In genomic region chr17:27430882-27431491, GRCh38 we compare ENCODE assay signal across 8 cellular contexts. TPM values are rescaled to one million over a fixed set of nuclear protein-coding genes. Genes with fewer than 3 reads are reported as not detected.
A peak's percentile ranks its signal among the peaks of the same experiment; 100 is the strongest.
DNase-seq lines count a peak whose midpoint lies in the region; ATAC-seq, FAIRE-seq and TF ChIP-seq lines count a peak whose summit lies in the region.

No MANE protein-coding gene starts in this region.

- no peaks in the 10 kb centered on the region for H3K4me1 Mint-ChIP-seq in nephron progenitor cell
- H3K4me1 Mint-ChIP-seq in activated CD4-positive, alpha-beta memory T cell treated with anti-CD3 and anti-CD28 coated beads for 36 hours (ENCODE audit: low read depth) = no peaks in the 10 kb centered on the region

- H3K27ac Mint-ChIP-seq in nephron progenitor cell = peak overlapping the region; percentile 75
- H3K27ac Mint-ChIP-seq in activated CD4-positive, alpha-beta memory T cell treated with anti-CD3 and anti-CD28 coated beads for 36 hours = no peak overlapping the region

- no peak for FAIRE-seq in frontal cortex (lab: Jason Lieb, UNC)

- H3K27me3 Mint-ChIP-seq in nephron progenitor cell (ENCODE audit: low read depth, poor library complexity) = no peaks in the 10 kb centered on the region
- no peaks in the 10 kb centered on the region for H3K27me3 Mint-ChIP-seq in activated CD4-positive, alpha-beta memory T cell treated with anti-CD3 and anti-CD28 coated beads for 36 hours

- H3K36me3 Mint-ChIP-seq in nephron progenitor cell (ENCODE audit: low read depth) = no peaks in the 10 kb centered on the region
- no peaks in the 10 kb centered on the region for H3K36me3 Mint-ChIP-seq in activated CD4-positive, alpha-beta memory T cell treated with anti-CD3 and anti-CD28 coated beads for 36 hours

- TF ChIP-seq CTCF in GM12873 (IDR thresholded peaks at IDR 0.05; ENCODE audit: insufficient read depth, low read depth, low read length, missing control alignments) (peak; percentile 61), epithelial cell of proximal tubule (conservative IDR thresholded peaks at IDR 0.05; ENCODE audit: low read depth, low read length) (peak; percentile 84), nephron progenitor cell (IDR thresholded peaks at IDR 0.05) (peak; percentile 64)

- no peak overlapping the region for H3K4me3 ChIP-seq in epithelial cell of proximal tubule (ENCODE audit: low read depth, low read length)

- peaks cover 12% of the 10 kb centered on the region for H3K9me3 Mint-ChIP-seq in nephron progenitor cell
- H3K9me3 Mint-ChIP-seq in activated CD4-positive, alpha-beta memory T cell treated with anti-CD3 and anti-CD28 coated beads for 36 hours = no peaks in the 10 kb centered on the region

- intact Hi-C loops in activated CD4-positive, alpha-beta memory T cell treated with anti-CD3 and anti-CD28 coated beads for 36 hours (cut with micrococcal nuclease) = no loop called here

- POLR2A ChIA-PET in activated CD4-positive, alpha-beta memory T cell treated with anti-CD3 and anti-CD28 coated beads for 36 hours (lab: Charles Lee) = no interaction called here

- no peak overlapping the region for H3K4me3 Mint-ChIP-seq in nephron progenitor cell
- no peak overlapping the region for H3K4me3 Mint-ChIP-seq in activated CD4-positive, alpha-beta memory T cell treated with anti-CD3 and anti-CD28 coated beads for 36 hours

- ATAC-seq in GM19467 (IDR thresholded peaks at IDR 0.05; ENCODE audit: unreplicated experiment) = no peak
- no peak for ATAC-seq in HG02759 (IDR thresholded peaks at IDR 0.05; ENCODE audit: unreplicated experiment)

- CTCF ChIA-PET in activated CD4-positive, alpha-beta memory T cell treated with anti-CD3 and anti-CD28 coated beads for 36 hours (lab: Charles Lee) = interaction anchor here (1.3 kb wide), 1 partner anchor 169 kb away, joined by 8 read pairs; no protein-coding TSS in a partner anchor

- DNase-seq in NCI-H526 treated with DMSO at 0.1 percent for 48 hours (lab: John Stamatoyannopoulos, UW) (peak; percentile 26), epithelial cell of proximal tubule (ENCODE audit: low read depth) (no peak), nephron progenitor cell (peak; percentile 54), frontal cortex (ENCODE audit: low spot score in 2 of 2) (no peak)
- DNase-seq in activated CD4-positive, alpha-beta memory T cell treated with anti-CD3 and anti-CD28 coated beads for 36 hours = no peak

RNA-seq across cellular contexts. Expression of gene KSR1, which starts 25.3 kb away (rescaled TPM):
- 7.2 and 19.9 TPM in 2 replicates for total RNA-seq in epithelial cell of proximal tubule
- 12.6 TPM for total RNA-seq in frontal cortex
- 10 to 100 TPM; 55.0 to 60.8 TPM for total RNA-seq in activated CD4-positive, alpha-beta memory T cell treated with anti-CD3 and anti-CD28 coated beads for 36 hours

Comparison
In these comparisons a context has a peak if more than half of its experiments do, and no peak if none do; other contexts are left out.
1. DNase-seq: peak in NCI-H526 treated with DMSO at 0.1 percent for 48 hours (single experiment) and nephron progenitor cell (single experiment); none in epithelial cell of proximal tubule (single experiment), frontal cortex (0 of 2) and activated CD4-positive, alpha-beta memory T cell treated with anti-CD3 and anti-CD28 coated beads for 36 hours (single experiment).
2. Peak in every context shown above with its lines, with median percentiles within 50 percentile points of each other: CTCF ChIP-seq.